31 cellular contexts compared by ENCODE assay signal in the genomic region with DNA sequence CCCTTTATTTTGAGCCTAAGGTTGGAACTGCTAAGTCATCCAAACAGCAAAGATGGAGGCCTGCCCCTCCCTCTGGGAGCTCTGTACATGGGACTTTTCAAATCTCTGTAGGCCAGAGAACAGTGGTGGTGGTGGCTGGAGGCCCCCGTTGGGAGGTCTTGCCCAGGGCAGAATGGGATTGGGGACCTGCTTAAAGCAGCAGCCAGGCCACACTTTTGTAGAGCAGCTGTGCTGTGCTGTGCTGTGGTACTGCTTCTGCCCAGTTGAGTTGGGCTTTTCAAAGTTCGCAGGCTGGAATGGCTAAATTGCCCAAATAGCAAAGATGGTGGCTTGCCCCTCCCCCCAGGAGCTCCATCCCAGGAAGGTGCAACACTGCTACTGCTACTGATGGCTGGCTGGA.
"Had no signal": no experiment of that assay in that cellular context is flagged by ENCODE, and none has a peak within 500 bp of the region (broad histone marks: within the 10 kb centered on the region; RNA-seq: fewer than 3 reads in every experiment).

No MANE protein-coding gene starts in this region.

- H3K4me1 ChIP-seq: neural progenitor cell, pancreas, psoas muscle, right lobe of liver, sigmoid colon, suprapubic skin, testis, tibial artery, transverse colon, upper lobe of right lung, uterus had no signal

- H3K27me3 ChIP-seq: neural progenitor cell, neutrophil, pancreas, right lobe of liver, sigmoid colon, suprapubic skin, testis, tibial artery, transverse colon, upper lobe of right lung, uterus had no signal

- H3K27ac Mint-ChIP-seq: naive B cell; naive thymus-derived CD8-positive, alpha-beta T cell; natural killer cell treated with Interleukin-12 subunit alpha and Interleukin-12 subunit beta and Interleukin-15 and Interleukin-18, amount 100 ng/mL, for 72 hours; nephron progenitor cell; neural progenitor cell; progenitor cell of endocrine pancreas; stimulated activated memory B cell treated with anti-CD40 and anti-IgM and Interleukin-4, amounts not matched to agents 10 μg/mL and 1 μg/mL and 100 μg/mL, for 72 hours; stimulated activated naive CD8-positive, alpha-beta T cell treated with anti-CD3 and anti-CD28 coated beads, Interleukin-15, amount 100 ng/mL, for 72 hours; type B pancreatic cell had no signal

- H3K27me3 Mint-ChIP-seq: naive B cell; naive thymus-derived CD8-positive, alpha-beta T cell; natural killer cell treated with Interleukin-12 subunit alpha and Interleukin-12 subunit beta and Interleukin-15 and Interleukin-18, amount 100 ng/mL, for 72 hours; progenitor cell of endocrine pancreas; stimulated activated memory B cell treated with anti-CD40 and anti-IgM and Interleukin-4, amounts not matched to agents 10 μg/mL and 1 μg/mL and 100 μg/mL, for 72 hours; stimulated activated naive CD8-positive, alpha-beta T cell treated with anti-CD3 and anti-CD28 coated beads, Interleukin-15, amount 100 ng/mL, for 72 hours; type B pancreatic cell had no signal

- H2AFZ ChIP-seq: neural progenitor cell had no signal

- H3K4me3 ChIP-seq: neural progenitor cell, pancreas, psoas muscle, right lobe of liver, sigmoid colon, suprapubic skin, testis, tibial artery, transverse colon, upper lobe of right lung, uterus had no signal

- H3K36me3 Mint-ChIP-seq: naive B cell; naive thymus-derived CD8-positive, alpha-beta T cell; neural progenitor cell; stimulated activated memory B cell treated with anti-CD40 and anti-IgM and Interleukin-4, amounts not matched to agents 10 μg/mL and 1 μg/mL and 100 μg/mL, for 72 hours; type B pancreatic cell had no signal

- H3K9me3 ChIP-seq: neutrophil, pancreas, psoas muscle, right lobe of liver, suprapubic skin, testis, tibial artery, transverse colon, uterus had no signal

- H3K4me1 Mint-ChIP-seq: naive B cell; naive thymus-derived CD8-positive, alpha-beta T cell; nephron progenitor cell; neural progenitor cell; stimulated activated memory B cell treated with anti-CD40 and anti-IgM and Interleukin-4, amounts not matched to agents 10 μg/mL and 1 μg/mL and 100 μg/mL, for 72 hours; stimulated activated naive CD8-positive, alpha-beta T cell treated with anti-CD3 and anti-CD28 coated beads, Interleukin-15, amount 100 ng/mL, for 72 hours had no signal

- H3K27ac ChIP-seq: neural progenitor cell, neutrophil, pancreas, psoas muscle, right lobe of liver, sigmoid colon, suprapubic skin, testis, tibial artery, transverse colon, upper lobe of right lung, uterus had no signal

- ATAC-seq: naive thymus-derived CD8-positive, alpha-beta T cell; natural killer cell treated with Interleukin-12 subunit alpha and Interleukin-12 subunit beta and Interleukin-15 and Interleukin-18, amount 100 ng/mL, for 72 hours; pancreas; psoas muscle; right cardiac atrium; right lobe of liver; stimulated activated memory B cell treated with anti-CD40 and anti-IgM and Interleukin-4, amounts not matched to agents 10 μg/mL and 1 μg/mL and 100 μg/mL, for 72 hours; stimulated activated naive CD8-positive, alpha-beta T cell treated with anti-CD3 and anti-CD28 coated beads, Interleukin-15, amount 100 ng/mL, for 72 hours; stimulated activated naive CD8-positive, alpha-beta T cell treated with anti-CD3 and anti-CD28 coated beads, Interleukin-15, Interleukin-2, amounts not matched to agents 100 U/mL and 50 U/mL, for 24 hours; upper lobe of right lung had no signal

- H3K9ac ChIP-seq: neural progenitor cell had no signal

- DNase-seq: naive B cell; naive thymus-derived CD8-positive, alpha-beta T cell; nephron progenitor cell; nucleus accumbens; pancreas; psoas muscle; right cardiac atrium; right lobe of liver; sigmoid colon; small intestine; stimulated activated CD4-positive, alpha-beta T cell treated with anti-CD3 and anti-CD28 coated beads, Interleukin-12 subunit alpha, Interleukin-12 subunit beta, amount 100 ng/mL, for 4 hours; stimulated activated CD4-positive, alpha-beta T cell treated with anti-CD3 and anti-CD28 coated beads, Interleukin-1b, Interleukin-23, amount 100 ng/mL, for 48 hours; stimulated activated CD4-positive, alpha-beta T cell treated with anti-CD3 and anti-CD28 coated beads, Interleukin-4, amount 100 ng/mL, for 1 hour; stimulated activated CD4-positive, alpha-beta T cell treated with anti-CD3 and anti-CD28 coated beads, Interleukin-4, amount 100 ng/mL, for 4 hours; stimulated activated CD8-positive, alpha-beta memory T cell treated with anti-CD3 and anti-CD28 coated beads, Interleukin-4, amount 100 ng/mL, for 48 hours; stimulated activated naive CD4-positive, alpha-beta T cell; stimulated activated naive CD8-positive, alpha-beta T cell treated with anti-CD3 and anti-CD28 coated beads, Interleukin-15, amount 100 ng/mL, for 72 hours; stimulated activated naive CD8-positive, alpha-beta T cell treated with anti-CD3 and anti-CD28 coated beads, Interleukin-15, Interleukin-2, amounts not matched to agents 100 U/mL and 50 U/mL, for 24 hours; substantia nigra; testis; tibial artery; transverse colon; upper lobe of right lung; uterus had no signal

- H3K36me3 ChIP-seq: neural progenitor cell, neutrophil, pancreas, right lobe of liver, sigmoid colon, suprapubic skin, tibial artery, transverse colon, upper lobe of right lung, uterus had no signal

- H3K4me3 Mint-ChIP-seq: naive B cell; naive thymus-derived CD8-positive, alpha-beta T cell; natural killer cell treated with Interleukin-12 subunit alpha and Interleukin-12 subunit beta and Interleukin-15 and Interleukin-18, amount 100 ng/mL, for 72 hours; nephron progenitor cell; neural progenitor cell; stimulated activated memory B cell treated with anti-CD40 and anti-IgM and Interleukin-4, amounts not matched to agents 10 μg/mL and 1 μg/mL and 100 μg/mL, for 72 hours; stimulated activated naive CD8-positive, alpha-beta T cell treated with anti-CD3 and anti-CD28 coated beads, Interleukin-15, amount 100 ng/mL, for 72 hours; type B pancreatic cell had no signal

- H3K9me3 Mint-ChIP-seq: nephron progenitor cell, neural progenitor cell, type B pancreatic cell had no signal

- H3K4me2 ChIP-seq: neural progenitor cell had no signal
